Comparison of ENCODE assay signal across 8 cellular contexts in the genomic region with DNA sequence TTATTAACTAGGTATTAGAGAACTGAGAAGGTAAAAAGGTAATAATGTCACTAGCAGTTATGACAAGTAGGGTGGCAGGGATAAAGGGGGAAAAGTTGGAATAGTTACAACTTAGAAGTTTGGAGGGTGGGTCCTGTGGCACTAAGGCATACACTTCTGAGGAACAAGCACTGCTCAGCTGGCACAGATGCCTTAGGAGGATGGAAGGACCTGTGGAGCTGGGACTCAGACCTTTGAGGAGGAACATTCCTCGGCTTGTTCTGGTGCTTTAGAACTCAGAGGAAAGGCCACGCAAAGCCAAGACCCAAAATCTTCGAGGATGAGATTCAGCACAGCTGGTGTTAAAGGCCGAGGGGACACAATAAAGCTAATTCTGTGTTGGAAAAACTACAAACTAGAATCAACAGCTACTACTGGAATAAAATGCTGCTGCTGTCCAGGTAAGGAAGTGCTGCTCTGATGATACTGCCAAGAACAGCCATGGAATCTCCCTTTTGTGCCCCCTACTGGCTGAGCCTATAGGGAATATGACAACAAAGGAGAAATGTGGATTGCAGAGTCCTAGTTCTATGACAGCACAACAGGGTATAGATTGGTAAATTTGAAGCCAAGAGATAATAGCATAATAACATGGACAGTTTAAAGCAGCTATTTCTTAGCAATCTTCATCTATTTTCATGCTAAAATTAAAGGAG.
A peak's percentile ranks its signal among the peaks of the same experiment; 100 is the strongest.
DNase-seq lines count a peak whose midpoint lies in the region; ATAC-seq and TF ChIP-seq lines count a peak whose summit lies in the region.

No MANE protein-coding gene starts in this region.

- in situ Hi-C loops in SK-MEL-5 (cut with HindIII; ENCODE audit: low pct_unique_long_range_greater_than_20kb, low sequenced_read_pairs) = no loop called here

- no peak overlapping the region for H3K4me3 ChIP-seq in GM12875 (ENCODE audit: low read depth, low read length)

- no peak overlapping the region for H3K27ac ChIP-seq in 22Rv1

- intact Hi-C loops in sciatic nerve (cut with DNase I) = no loop called here

- peak; percentile 82 for ATAC-seq in HG03159 (IDR thresholded peaks at IDR 0.05; ENCODE audit: unreplicated experiment)
- no peak for ATAC-seq in HG03280 (IDR thresholded peaks at IDR 0.05; ENCODE audit: unreplicated experiment)
- no peak for ATAC-seq in sciatic nerve

- DNase-seq in SK-MEL-5 (ENCODE audit: low read depth, low spot score) (peak; percentile 73), iPS-NIHi7 (ENCODE audit: extremely low spot score) (peak; percentile 83), DMS153 (lab: John Stamatoyannopoulos, UW) (no peak), sciatic nerve (ENCODE audit: low spot score) (no peak)

- peak; percentile 83 for TF ChIP-seq CTCF in 22Rv1 (IDR thresholded peaks at IDR 0.05)
- peak; percentile 61 for TF ChIP-seq CTCF in GM12875 (IDR thresholded peaks at IDR 0.05; ENCODE audit: borderline replicate concordance, insufficient read depth, low read depth, low read length)

Comparison
In these comparisons a context has a peak if more than half of its experiments do, and no peak if none do; other contexts are left out.
1. DNase-seq: peak in SK-MEL-5 (single experiment) and iPS-NIHi7 (single experiment); none in DMS153 (single experiment) and sciatic nerve (single experiment).